10 cellular contexts compared by ENCODE assay signal in the genomic region with DNA sequence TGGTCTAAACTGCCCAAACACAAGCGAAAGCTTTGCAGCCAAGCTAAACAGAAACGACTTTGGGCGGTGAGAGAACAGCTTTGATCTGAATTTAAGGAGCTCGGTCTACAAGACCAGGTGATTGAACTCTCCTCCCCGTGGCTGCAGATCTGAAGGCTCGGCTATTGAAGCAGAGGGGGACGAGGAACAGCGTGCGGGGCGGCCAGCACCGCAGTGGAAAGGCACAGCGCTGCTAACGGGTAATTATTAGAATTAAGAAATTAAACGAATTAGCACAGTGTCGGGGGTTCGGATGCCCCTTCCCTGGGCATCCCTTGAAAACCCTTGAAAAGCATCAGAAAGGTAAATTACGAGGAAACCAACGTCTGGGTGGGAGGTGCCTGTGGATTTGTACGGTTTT. TPM values are rescaled to one million over a fixed set of nuclear protein-coding genes. Genes with fewer than 3 reads are reported as not detected.
A peak's percentile ranks its signal among the peaks of the same experiment; 100 is the strongest.
DNase-seq lines count a peak whose midpoint lies in the region; ATAC-seq and TF ChIP-seq lines count a peak whose summit lies in the region.
"Had no signal": no experiment of that assay in that cellular context is flagged by ENCODE, and none has a peak within 500 bp of the region (broad histone marks: within the 10 kb centered on the region; RNA-seq: fewer than 3 reads in every experiment).

No MANE protein-coding gene starts in this region.

- TF ChIP-seq EP300 in upper lobe of left lung (IDR thresholded peaks at IDR 0.05), result no peak

- H3K36me3 ChIP-seq in duodenal mucosa (ENCODE audit: control insufficient read depth in 1 of 2, insufficient read depth in 2 of 2, low read length in 2 of 2), result no peaks in the 10 kb centered on the region
- no peaks in the 10 kb centered on the region for H3K36me3 ChIP-seq in upper lobe of left lung
- H3K36me3 ChIP-seq: HAP-1 had no signal

- H3K36me3 Mint-ChIP-seq in activated T-cell treated with anti-CD3 and anti-CD28 coated beads, Interleukin-2, amount 50 U/mL, for 24 hours (ENCODE audit: low read depth), result no peaks in the 10 kb centered on the region

- H3K4me3 Mint-ChIP-seq in activated T-cell treated with anti-CD3 and anti-CD28 coated beads, Interleukin-2, amount 50 U/mL, for 24 hours, result peak overlapping the region; percentile 55

- no peak overlapping the region for H3K27ac ChIP-seq in duodenal mucosa (ENCODE audit: low read depth, low read length)
- H3K27ac ChIP-seq in upper lobe of left lung, result no peak overlapping the region

- no peak for DNase-seq in activated T-cell treated with anti-CD3 and anti-CD28 coated beads, Interleukin-2, amount 50 U/mL, for 24 hours
- no peak for DNase-seq in activated T-cell treated with anti-CD3 and anti-CD28 coated beads for 4 hours
- DNase-seq in midbrain (lab: John Stamatoyannopoulos, UW), result peak; percentile 6
- DNase-seq in upper lobe of left lung, result peak in 1 of 2 donors; percentile 59
- no peak for DNase-seq in NCI-H2171 treated with DMSO at 0.1 percent for 48 hours (lab: John Stamatoyannopoulos, UW)
- no peak for DNase-seq in G401 (ENCODE audit: low spot score)
- no peak for DNase-seq in NCI-H345 treated with DMSO at 0.1 percent for 48 hours (lab: John Stamatoyannopoulos, UW; ENCODE audit: unreplicated experiment)
- DNase-seq: COR-L47 had no signal

- no peaks in the 10 kb centered on the region for H3K9me3 ChIP-seq in duodenal mucosa (ENCODE audit: control insufficient read depth in 1 of 2, low read length in 2 of 2)
- H3K9me3 ChIP-seq in upper lobe of left lung, result no peaks in the 10 kb centered on the region
- H3K9me3 ChIP-seq: HAP-1 had no signal

- H3K9ac ChIP-seq in duodenal mucosa (ENCODE audit: low read depth in 1 of 2, low read length in 2 of 2), result peak overlapping the region in 1 of 2 donors; percentile 16

- H3K4me1 Mint-ChIP-seq in activated T-cell treated with anti-CD3 and anti-CD28 coated beads, Interleukin-2, amount 50 U/mL, for 24 hours (ENCODE audit: low read depth), result peaks cover 9% of the 10 kb centered on the region

- WGBS in upper lobe of left lung, 2 donors, result 6 to 7% methylated on average over 19 of the region's 19 CpGs

- H3K4me1 ChIP-seq in duodenal mucosa (ENCODE audit: control insufficient read depth in 1 of 2, insufficient read depth in 2 of 2, low read length in 2 of 2) (peaks cover 0 to 9% of the 10 kb centered on the region in 2 donors), upper lobe of left lung (peaks cover 0 to 12% (median 8%) of the 10 kb centered on the region in 4 donors)
- H3K4me1 ChIP-seq: HAP-1 had no signal

- peaks cover 72% of the 10 kb centered on the region for H3K27me3 Mint-ChIP-seq in activated T-cell treated with anti-CD3 and anti-CD28 coated beads, Interleukin-2, amount 50 U/mL, for 24 hours

- ATAC-seq in upper lobe of left lung (ENCODE audit: low FRiP score in 2 of 2), result peak in 1 of 2 donors; percentile 33

- H3K9me3 Mint-ChIP-seq in activated T-cell treated with anti-CD3 and anti-CD28 coated beads, Interleukin-2, amount 50 U/mL, for 24 hours, result peaks cover 3% of the 10 kb centered on the region

- H3K4me3 ChIP-seq in duodenal mucosa (ENCODE audit: low read depth in 1 of 2, low read length in 2 of 2) (peak overlapping the region; percentile 57 to 60), upper lobe of left lung (peak overlapping the region; percentile 18 to 56 (median 45))
- H3K4me3 ChIP-seq: HAP-1 had no signal

- TF ChIP-seq POLR2A in upper lobe of left lung (IDR thresholded peaks at IDR 0.05), result no peak

- H3K27me3 ChIP-seq in duodenal mucosa (ENCODE audit: control insufficient read depth in 1 of 2, insufficient read depth in 2 of 2, low read length in 2 of 2), result peaks cover 3 to 19% of the 10 kb centered on the region in 2 donors
- H3K27me3 ChIP-seq in upper lobe of left lung, result peaks cover 0 to 16% (median 1%) of the 10 kb centered on the region in 4 donors

- no peak for TF ChIP-seq CTCF in upper lobe of left lung (IDR thresholded peaks at IDR 0.05)

- in situ Hi-C loops in G401 (cut with HindIII; ENCODE audit: low sequenced_read_pairs), result no loop called here

- no peak overlapping the region for H3K27ac Mint-ChIP-seq in activated T-cell treated with anti-CD3 and anti-CD28 coated beads, Interleukin-2, amount 50 U/mL, for 24 hours

RNA-seq across cellular contexts. Expression of a gene that starts 0.4 kb away (rescaled TPM):
- 1 to 10 TPM in 4 of 6 donors, under 1 TPM in 1, not detected in 1; 0.64 to 4.1 (median 1.8) TPM for total RNA-seq in upper lobe of left lung
- total RNA-seq in G401 (2014; rRNA removed; shearing (Covaris generic)), result not detected in 2 replicates
